1 cellular context compared by ENCODE assay signal in genomic region chr12:75848961-75849360, GRCh38.
TF ChIP-seq lines count a peak whose summit lies in the region.

No MANE protein-coding gene starts in this region.

TF ChIP-seq in HCT116, 20 proteins besides CTCF, POLR2A, EP300 and RAD21:
- TF ChIP-seq MAX (IDR thresholded peaks at IDR 0.05) (no peak), FOSL1 (IDR thresholded peaks at IDR 0.05; ENCODE audit: low read depth) (no peak), YY1 (IDR thresholded peaks at IDR 0.05; ENCODE audit: extremely low read depth, insufficient replicate concordance, low read depth, low read length) (no peak), CBX3 (IDR thresholded peaks at IDR 0.05; ENCODE audit: low read depth) (no peak), SP1 (IDR thresholded peaks at IDR 0.05; ENCODE audit: low read depth) (no peak), ZNF274 (IDR thresholded peaks at IDR 0.05; ENCODE audit: low read depth, low read length) (no peak)
- TF ChIP-seq, protein P1, sequence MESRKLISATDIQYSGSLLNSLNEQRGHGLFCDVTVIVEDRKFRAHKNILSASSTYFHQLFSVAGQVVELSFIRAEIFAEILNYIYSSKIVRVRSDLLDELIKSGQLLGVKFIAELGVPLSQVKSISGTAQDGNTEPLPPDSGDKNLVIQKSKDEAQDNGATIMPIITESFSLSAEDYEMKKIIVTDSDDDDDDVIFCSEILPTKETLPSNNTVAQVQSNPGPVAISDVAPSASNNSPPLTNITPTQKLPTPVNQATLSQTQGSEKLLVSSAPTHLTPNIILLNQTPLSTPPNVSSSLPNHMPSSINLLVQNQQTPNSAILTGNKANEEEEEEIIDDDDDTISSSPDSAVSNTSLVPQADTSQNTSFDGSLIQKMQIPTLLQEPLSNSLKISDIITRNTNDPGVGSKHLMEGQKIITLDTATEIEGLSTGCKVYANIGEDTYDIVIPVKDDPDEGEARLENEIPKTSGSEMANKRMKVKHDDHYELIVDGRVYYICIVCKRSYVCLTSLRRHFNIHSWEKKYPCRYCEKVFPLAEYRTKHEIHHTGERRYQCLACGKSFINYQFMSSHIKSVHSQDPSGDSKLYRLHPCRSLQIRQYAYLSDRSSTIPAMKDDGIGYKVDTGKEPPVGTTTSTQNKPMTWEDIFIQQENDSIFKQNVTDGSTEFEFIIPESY (IDR thresholded peaks at IDR 0.05; ENCODE audit: extremely low read depth, insufficient replicate concordance, low read length), result no peak
TF ChIP-seq in HCT116: peak in this region for 0.
